Comparison of ENCODE assay signal across 8 cellular contexts in genomic region chr14:54805521-54806322, GRCh38.
DNase-seq lines count a peak whose midpoint lies in the region; ATAC-seq and TF ChIP-seq lines count a peak whose summit lies in the region.

No MANE protein-coding gene starts in this region.

- DNase-seq in AG10803 (ENCODE audit: low read depth) (peak; percentile 75), HT1080 (ENCODE audit: low read depth) (peak; percentile 85), OCI-M1 (lab: John Stamatoyannopoulos, UW) (peak; percentile 78), fibroblast of lung (ENCODE audit: low read depth in 2 of 2) (peak; percentile 65 to 79), nephron progenitor cell (peak; percentile 89)
- DNase-seq in activated T-cell treated with anti-CD3 and anti-CD28 coated beads, Interleukin-2, amount 50 U/mL, for 24 hours = peak; percentile 86
- peak; percentile 63 for DNase-seq in stimulated activated naive B cell treated with anti-CD40 and anti-IgM and Interleukin-4, amounts not matched to agents 10 μg/mL and 1 μg/mL and 100 μg/mL, for 72 hours

- H3K9ac ChIP-seq in fibroblast of lung (ENCODE audit: insufficient read depth, low read length) = no peak overlapping the region

- H3K27me3 Mint-ChIP-seq in activated T-cell treated with anti-CD3 and anti-CD28 coated beads, Interleukin-2, amount 50 U/mL, for 24 hours = peaks cover 25% of the 10 kb centered on the region
- peaks cover 45% of the 10 kb centered on the region for H3K27me3 Mint-ChIP-seq in nephron progenitor cell (ENCODE audit: low read depth, poor library complexity)
- peaks cover 15 to 32% of the 10 kb centered on the region in 2 donors for H3K27me3 Mint-ChIP-seq in stimulated activated naive B cell treated with anti-CD40 and anti-IgM and Interleukin-4, amounts not matched to agents 10 μg/mL and 1 μg/mL and 100 μg/mL, for 72 hours

- H4K20me1 ChIP-seq in fibroblast of lung (ENCODE audit: control insufficient read depth, extremely low read depth, insufficient read depth, low read length) = no peaks in the 10 kb centered on the region

- no peak overlapping the region for H3K4me3 Mint-ChIP-seq in activated T-cell treated with anti-CD3 and anti-CD28 coated beads, Interleukin-2, amount 50 U/mL, for 24 hours
- H3K4me3 Mint-ChIP-seq in nephron progenitor cell = peak overlapping the region; percentile 49
- H3K4me3 Mint-ChIP-seq in stimulated activated naive B cell treated with anti-CD40 and anti-IgM and Interleukin-4, amounts not matched to agents 10 μg/mL and 1 μg/mL and 100 μg/mL, for 72 hours = no peak overlapping the region

- peak; percentile 66 for ATAC-seq in GM18867 (IDR thresholded peaks at IDR 0.05; ENCODE audit: unreplicated experiment)
- peak; percentile 91 to 92 for ATAC-seq in stimulated activated naive B cell treated with anti-CD40 and anti-IgM and Interleukin-4, amounts not matched to agents 10 μg/mL and 1 μg/mL and 100 μg/mL, for 72 hours (replicated peaks)

- H2AFZ ChIP-seq in fibroblast of lung (ENCODE audit: low read length) = peak overlapping the region; percentile 57

- H3K27me3 ChIP-seq in fibroblast of lung (ENCODE audit: control insufficient read depth, insufficient read depth, low read length) = peaks cover 3% of the 10 kb centered on the region

- H3K4me1 Mint-ChIP-seq in activated T-cell treated with anti-CD3 and anti-CD28 coated beads, Interleukin-2, amount 50 U/mL, for 24 hours (ENCODE audit: low read depth) = peaks cover 10% of the 10 kb centered on the region
- peaks cover 28% of the 10 kb centered on the region for H3K4me1 Mint-ChIP-seq in nephron progenitor cell
- peaks cover 5 to 11% of the 10 kb centered on the region in 2 donors for H3K4me1 Mint-ChIP-seq in stimulated activated naive B cell treated with anti-CD40 and anti-IgM and Interleukin-4, amounts not matched to agents 10 μg/mL and 1 μg/mL and 100 μg/mL, for 72 hours

- H3K36me3 ChIP-seq in fibroblast of lung (ENCODE audit: control insufficient read depth, insufficient read depth, low read length) = no peaks in the 10 kb centered on the region

- no peaks in the 10 kb centered on the region for H3K36me3 Mint-ChIP-seq in activated T-cell treated with anti-CD3 and anti-CD28 coated beads, Interleukin-2, amount 50 U/mL, for 24 hours (ENCODE audit: low read depth)
- H3K36me3 Mint-ChIP-seq in nephron progenitor cell (ENCODE audit: low read depth) = no peaks in the 10 kb centered on the region
- H3K36me3 Mint-ChIP-seq in stimulated activated naive B cell treated with anti-CD40 and anti-IgM and Interleukin-4, amounts not matched to agents 10 μg/mL and 1 μg/mL and 100 μg/mL, for 72 hours = no peaks in the 10 kb centered on the region

- no peaks in the 10 kb centered on the region for H3K79me2 ChIP-seq in fibroblast of lung (ENCODE audit: control insufficient read depth, insufficient read depth, low read length)

- no peak overlapping the region for H3K27ac Mint-ChIP-seq in activated T-cell treated with anti-CD3 and anti-CD28 coated beads, Interleukin-2, amount 50 U/mL, for 24 hours
- H3K27ac Mint-ChIP-seq in nephron progenitor cell = no peak overlapping the region
- no peak overlapping the region for H3K27ac Mint-ChIP-seq in stimulated activated naive B cell treated with anti-CD40 and anti-IgM and Interleukin-4, amounts not matched to agents 10 μg/mL and 1 μg/mL and 100 μg/mL, for 72 hours

- no peak overlapping the region for H3K27ac ChIP-seq in fibroblast of lung (ENCODE audit: insufficient read depth, low read length)

- H3K9me3 Mint-ChIP-seq in activated T-cell treated with anti-CD3 and anti-CD28 coated beads, Interleukin-2, amount 50 U/mL, for 24 hours = no peaks in the 10 kb centered on the region
- peaks cover 3% of the 10 kb centered on the region for H3K9me3 Mint-ChIP-seq in nephron progenitor cell
- H3K9me3 Mint-ChIP-seq in stimulated activated naive B cell treated with anti-CD40 and anti-IgM and Interleukin-4, amounts not matched to agents 10 μg/mL and 1 μg/mL and 100 μg/mL, for 72 hours = peaks cover 0 to 3% of the 10 kb centered on the region in 2 donors

- TF ChIP-seq CTCF in AG10803 (conservative IDR thresholded peaks at IDR 0.05; ENCODE audit: low read length) (peak; percentile 96), fibroblast of lung (conservative IDR thresholded peaks at IDR 0.05 in 1 of 2, IDR thresholded peaks at IDR 0.05 in 1 of 2; ENCODE audit: low read depth in 1 of 2, low read length in 2 of 2) (peak; percentile 93 to 98), nephron progenitor cell (IDR thresholded peaks at IDR 0.05) (peak; percentile 97)

- peak overlapping the region; percentile 24 for H3K4me3 ChIP-seq in AG10803 (ENCODE audit: low read length)
- H3K4me3 ChIP-seq in fibroblast of lung (replicated peaks in 1 of 4; ENCODE audit: control extremely low read depth in 1 of 4, insufficient read depth in 1 of 4, low read depth in 3 of 4, low read length in 4 of 4) = no peak overlapping the region

- H3K9me3 ChIP-seq in fibroblast of lung (ENCODE audit: control insufficient read depth, insufficient read depth, low read depth, low read length) = no peaks in the 10 kb centered on the region

- H3K4me2 ChIP-seq in fibroblast of lung (ENCODE audit: extremely low read depth, insufficient read depth, low read length) = peak overlapping the region; percentile 73

- no peaks in the 10 kb centered on the region for H3K4me1 ChIP-seq in fibroblast of lung (ENCODE audit: control insufficient read depth, extremely low read depth, insufficient read depth, low read length)
